In the genomic region with DNA sequence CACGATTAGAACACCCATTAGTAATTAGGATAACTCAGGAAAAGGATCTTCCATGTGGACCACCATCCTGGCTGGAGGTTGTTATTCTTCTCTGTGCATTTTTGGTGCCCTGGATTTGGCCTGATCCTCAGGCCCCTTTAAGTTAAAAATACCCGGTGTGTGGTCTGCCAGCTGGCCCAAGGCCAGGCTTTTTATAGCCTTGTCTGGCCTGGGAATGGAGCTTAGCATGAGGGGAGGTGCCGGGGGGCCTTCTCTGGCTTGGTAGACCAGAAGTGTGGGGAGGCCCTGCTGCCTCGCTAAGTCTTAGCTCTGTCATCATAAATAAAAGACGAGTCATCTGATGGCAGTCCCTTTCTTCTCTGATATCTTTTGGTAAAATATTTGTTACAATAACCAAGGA, we compare ENCODE assay signal across 9 cellular contexts.
A peak's percentile ranks its signal among the peaks of the same experiment; 100 is the strongest.
DNase-seq lines count a peak whose midpoint lies in the region; ATAC-seq, FAIRE-seq and TF ChIP-seq lines count a peak whose summit lies in the region.
"Had no signal": no experiment of that assay in that cellular context is flagged by ENCODE, and none has a peak within 500 bp of the region (broad histone marks: within the 10 kb centered on the region; RNA-seq: fewer than 3 reads in every experiment).

No MANE protein-coding gene starts in this region.

- peaks cover 5% of the 10 kb centered on the region for H3K36me3 Mint-ChIP-seq in IgD-negative memory B cell
- H3K36me3 Mint-ChIP-seq in stimulated activated memory B cell treated with anti-CD40 and anti-IgM and Interleukin-4, amounts not matched to agents 10 μg/mL and 1 μg/mL and 100 μg/mL, for 72 hours, result peaks cover 13% of the 10 kb centered on the region

- H3K9ac ChIP-seq in OCI-LY1 (ENCODE audit: low read length), result no peak overlapping the region

- peak overlapping the region; percentile 13 to 79 (median 20) for H3K27ac Mint-ChIP-seq in IgD-negative memory B cell
- H3K27ac Mint-ChIP-seq in stimulated activated memory B cell treated with anti-CD40 and anti-IgM and Interleukin-4, amounts not matched to agents 10 μg/mL and 1 μg/mL and 100 μg/mL, for 72 hours, result peak overlapping the region; percentile 70

- ATAC-seq in stimulated activated memory B cell treated with anti-CD40 and anti-IgM and Interleukin-4, amounts not matched to agents 10 μg/mL and 1 μg/mL and 100 μg/mL, for 72 hours, result no peak

- no peak overlapping the region for H2AFZ ChIP-seq in OCI-LY1 (ENCODE audit: low read length)

- no peaks in the 10 kb centered on the region for H4K20me1 ChIP-seq in OCI-LY1 (ENCODE audit: insufficient read depth, low read length)

- DNase-seq in globus pallidus (ENCODE audit: low spot score), result peak; percentile 32
- no peak for DNase-seq in DMS153 treated with DMSO at 0.1 percent for 48 hours (lab: John Stamatoyannopoulos, UW; ENCODE audit: unreplicated experiment)
- no peak for DNase-seq in activated CD8-positive, alpha-beta memory T cell treated with anti-CD3 and anti-CD28 coated beads for 24 hours
- DNase-seq in D721Med (ENCODE audit: insufficient read length, low spot score), result no peak
- no peak for DNase-seq in foreskin melanocyte
- DNase-seq: pancreas had no signal

- H3K4me3 Mint-ChIP-seq in IgD-negative memory B cell, result peak overlapping the region in 2 of 4 donors; percentile 51 to 82
- H3K4me3 Mint-ChIP-seq in stimulated activated memory B cell treated with anti-CD40 and anti-IgM and Interleukin-4, amounts not matched to agents 10 μg/mL and 1 μg/mL and 100 μg/mL, for 72 hours, result no peak overlapping the region

- H3K79me2 ChIP-seq in OCI-LY1 (ENCODE audit: insufficient read depth, low read length), result peaks cover 85% of the 10 kb centered on the region

- no peaks in the 10 kb centered on the region for H3F3A ChIP-seq in OCI-LY1 (ENCODE audit: insufficient read depth, low read length)

- H3K9me3 ChIP-seq in OCI-LY1 (ENCODE audit: low read length), result no peaks in the 10 kb centered on the region
- H3K9me3 ChIP-seq: pancreas had no signal

- no peaks in the 10 kb centered on the region for H3K9me2 ChIP-seq in OCI-LY1 (ENCODE audit: low read depth, low read length)

- no peaks in the 10 kb centered on the region for H3K27me3 Mint-ChIP-seq in IgD-negative memory B cell
- H3K27me3 Mint-ChIP-seq in stimulated activated memory B cell treated with anti-CD40 and anti-IgM and Interleukin-4, amounts not matched to agents 10 μg/mL and 1 μg/mL and 100 μg/mL, for 72 hours, result no peaks in the 10 kb centered on the region

- no peak for TF ChIP-seq CTCF in OCI-LY1 (IDR thresholded peaks at IDR 0.05; ENCODE audit: low read length)
- no peak for TF ChIP-seq CTCF in D721Med (IDR thresholded peaks at IDR 0.05; ENCODE audit: insufficient read depth, missing control alignments)

- no peaks in the 10 kb centered on the region for H3K36me3 ChIP-seq in OCI-LY1 (ENCODE audit: insufficient read depth, low read length)
- H3K36me3 ChIP-seq: pancreas had no signal

- H3K4me2 ChIP-seq in OCI-LY1 (ENCODE audit: low read length), result peak overlapping the region; percentile 46; the same call in 1 of the 2 replicates

- H3K27me3 ChIP-seq in OCI-LY1 (ENCODE audit: insufficient read depth, low read length), result no peaks in the 10 kb centered on the region
- H3K27me3 ChIP-seq: pancreas had no signal

- peak overlapping the region; percentile 45 for H3K27ac ChIP-seq in OCI-LY1 (ENCODE audit: low read depth, low read length, poor library complexity, severe bottlenecking)
- H3K27ac ChIP-seq: pancreas had no signal

- H3K9me3 Mint-ChIP-seq in IgD-negative memory B cell, result no peaks in the 10 kb centered on the region
- H3K9me3 Mint-ChIP-seq in stimulated activated memory B cell treated with anti-CD40 and anti-IgM and Interleukin-4, amounts not matched to agents 10 μg/mL and 1 μg/mL and 100 μg/mL, for 72 hours, result no peaks in the 10 kb centered on the region

- H3K4me1 ChIP-seq in OCI-LY1 (ENCODE audit: insufficient read depth, low read length, severe bottlenecking), result peaks cover 87% of the 10 kb centered on the region

- H3K4me3 ChIP-seq in OCI-LY1 (ENCODE audit: low read depth, low read length, poor library complexity, severe bottlenecking), result no peak overlapping the region
- H3K4me3 ChIP-seq: pancreas had no signal

- no peak for FAIRE-seq in D721Med (lab: Jason Lieb, UNC)
- FAIRE-seq: pancreas had no signal

- H3K4me1 Mint-ChIP-seq in IgD-negative memory B cell, result peaks cover 83 to 87% (median 84%) of the 10 kb centered on the region in 3 donors
- H3K4me1 Mint-ChIP-seq in stimulated activated memory B cell treated with anti-CD40 and anti-IgM and Interleukin-4, amounts not matched to agents 10 μg/mL and 1 μg/mL and 100 μg/mL, for 72 hours, result peaks cover 96% of the 10 kb centered on the region
